1 cellular context compared by ENCODE assay signal in genomic region chr1:71964188-71964587, GRCh38.
TF ChIP-seq lines count a peak whose summit lies in the region.

No MANE protein-coding gene starts in this region.

TF ChIP-seq in GM23338, 12 proteins besides CTCF, POLR2A, EP300 and RAD21 (continued from another document):
- TF ChIP-seq ZNF462 (CRISPR knock-in tag; IDR thresholded peaks at IDR 0.05), result no peak
